8 cellular contexts compared by ENCODE assay signal in the genomic region with DNA sequence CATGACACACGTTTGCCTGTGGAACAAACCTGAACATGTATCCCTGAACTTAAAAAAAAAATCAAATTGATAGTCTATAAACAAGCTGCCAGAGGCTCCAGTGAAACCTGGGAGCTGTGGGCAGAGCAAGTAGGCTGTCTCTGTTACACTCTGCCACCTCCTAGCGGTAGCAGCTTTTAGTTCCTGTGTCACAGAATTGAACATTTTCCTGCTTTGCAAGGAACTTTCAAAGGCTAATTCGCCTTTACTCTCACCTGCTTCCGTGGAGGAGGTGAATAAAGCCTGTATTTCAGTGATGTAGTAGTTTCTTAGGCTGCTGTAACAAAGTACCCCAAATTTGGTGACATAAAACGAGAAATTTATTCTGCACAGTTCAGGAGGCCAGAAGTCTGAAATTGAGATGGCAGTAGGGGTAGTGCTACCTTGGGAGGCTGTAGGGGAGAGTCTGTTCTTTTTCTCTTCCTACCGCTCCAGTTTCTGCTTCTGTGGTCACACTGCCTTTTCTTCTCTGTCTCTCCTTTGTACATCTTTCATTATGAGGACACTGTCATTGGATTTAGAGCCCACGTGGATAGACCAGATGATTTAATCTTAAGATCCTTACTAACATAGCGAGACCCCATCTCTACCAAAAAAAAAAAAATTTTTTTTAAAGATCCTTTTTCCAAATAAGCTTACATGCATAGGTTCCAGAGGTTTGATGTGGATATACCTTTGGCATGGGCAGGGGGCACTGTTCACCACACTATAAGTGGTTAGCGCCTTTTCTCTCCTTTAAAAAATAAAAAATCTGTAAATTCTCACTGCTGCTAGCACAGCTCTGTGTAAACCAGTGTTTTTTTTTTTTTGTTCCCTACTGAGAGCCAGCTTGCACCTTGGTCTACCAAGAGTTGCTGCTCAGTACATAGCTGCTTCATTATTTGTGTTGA. TPM values are rescaled to one million over a fixed set of nuclear protein-coding genes. Genes with fewer than 3 reads are reported as not detected.
DNase-seq lines count a peak whose midpoint lies in the region; ATAC-seq and TF ChIP-seq lines count a peak whose summit lies in the region.

No MANE protein-coding gene starts in this region.

- H3K9me3 ChIP-seq in BE2C: no peaks in the 10 kb centered on the region
- no peaks in the 10 kb centered on the region for H3K9me3 ChIP-seq in hepatocyte (ENCODE audit: low read depth)
- H3K9me3 ChIP-seq in heart left ventricle: no peaks in the 10 kb centered on the region

- TF ChIP-seq CTCF in BE2C (IDR thresholded peaks at IDR 0.05; ENCODE audit: low read depth, low read length): peak; percentile 79
- peak; percentile 24 for TF ChIP-seq CTCF in GM20000 (IDR thresholded peaks at IDR 0.05; ENCODE audit: extremely low read depth, missing control alignments)
- TF ChIP-seq CTCF in hepatocyte (IDR thresholded peaks at IDR 0.05; ENCODE audit: poor library complexity): peak; percentile 48
- no peak for TF ChIP-seq CTCF in heart left ventricle (IDR thresholded peaks at IDR 0.05)

- H2AFZ ChIP-seq in hepatocyte: no peak overlapping the region

- no peaks in the 10 kb centered on the region for H3K27me3 ChIP-seq in BE2C
- no peaks in the 10 kb centered on the region for H3K27me3 ChIP-seq in hepatocyte
- H3K27me3 ChIP-seq in heart left ventricle: no peaks in the 10 kb centered on the region

- no peaks in the 10 kb centered on the region for H4K20me1 ChIP-seq in hepatocyte (ENCODE audit: insufficient read depth, poor library complexity, severe bottlenecking)

- DNase-seq in BE2C (peak; percentile 64), GM20000 (ENCODE audit: low spot score) (no peak), RPMI7951 (ENCODE audit: low read depth) (peak; percentile 15), hepatocyte (ENCODE audit: low spot score) (peak; percentile 58), NCI-H2107 (lab: John Stamatoyannopoulos, UW) (no peak), heart left ventricle (no peak)

- no peaks in the 10 kb centered on the region for H3K9me2 ChIP-seq in hepatocyte (replicated peaks; ENCODE audit: insufficient read depth)

- ATAC-seq in GM18873 (IDR thresholded peaks at IDR 0.05; ENCODE audit: low FRiP score, unreplicated experiment): no peak
- no peak for ATAC-seq in heart left ventricle
- ATAC-seq in HG03571 (IDR thresholded peaks at IDR 0.05; ENCODE audit: unreplicated experiment): no peak

- no peak overlapping the region for H3K4me2 ChIP-seq in hepatocyte

- H3K4me1 ChIP-seq in BE2C (no peaks in the 10 kb centered on the region), hepatocyte (ENCODE audit: insufficient read depth) (no peaks in the 10 kb centered on the region), heart left ventricle (peaks cover 0 to 25% (median 8%) of the 10 kb centered on the region in 12 donors)

- H3K27ac ChIP-seq in hepatocyte (no peak overlapping the region), heart left ventricle (no peak overlapping the region)

- no peak for TF ChIP-seq POLR2A in heart left ventricle (IDR thresholded peaks at IDR 0.05)

- WGBS in hepatocyte (ENCODE audit: low lambda C conversion rate, missing lambda C conversion rate): 64% methylated on average over 9 of the region's 9 CpGs
- 79 to 81% (median 80%) methylated on average over 9 of the region's 9 CpGs for WGBS in heart left ventricle, 4 donors

- H3K36me3 ChIP-seq in BE2C (peaks cover 9% of the 10 kb centered on the region), hepatocyte (replicated peaks; ENCODE audit: insufficient read depth, low read depth) (no peaks in the 10 kb centered on the region), heart left ventricle (peaks cover 0 to 50% (median 35%) of the 10 kb centered on the region in 9 donors)

- H3K79me2 ChIP-seq in hepatocyte: peaks cover 20% of the 10 kb centered on the region

- intact Hi-C loops in heart left ventricle (cut with DNase I): loop anchor here in 3 of 10 donors (10.0 kb wide), 2 partner anchors 114 to 204 kb away; a partner anchor contains a TSS

- H3K4me3 ChIP-seq in BE2C (ENCODE audit: low read depth, low read length) (no peak overlapping the region), hepatocyte (no peak overlapping the region), heart left ventricle (no peak overlapping the region)

RNA-seq across cellular contexts. Expression of a gene that starts 25.3 kb away (rescaled TPM):
- 66.1 TPM for polyA plus RNA-seq in BE2C (2012; ENCODE audit: insufficient read depth, insufficient read length, low read depth)
- 50.5 and 58.1 TPM in 2 replicates for total RNA-seq in RPMI7951 (2014; rRNA removed; shearing (Covaris generic))
- total RNA-seq in hepatocyte (26.7 and 40.3 TPM in 2 replicates), heart left ventricle (10 to 100 TPM in 8 of 9 donors, 1 to 10 TPM in 1; 6.8 to 24.9 (median 19.7) TPM)
- polyA plus RNA-seq in hepatocyte (37.0 and 49.3 TPM in 2 replicates), heart left ventricle (10 to 100 TPM in 1 of 2 donors, 1 to 10 TPM in 1; 6.1 to 20.2 TPM)

Comparison
In these comparisons a context has a peak if more than half of its experiments do, and no peak if none do; other contexts are left out.
1. DNase-seq: peak in BE2C (single experiment), RPMI7951 (single experiment) and hepatocyte (single experiment); none in GM20000 (single experiment), NCI-H2107 (single experiment) and heart left ventricle (0 of 5).
2. CTCF ChIP-seq: peak in BE2C (single experiment), GM20000 (single experiment) and hepatocyte (single experiment); none in heart left ventricle (0 of 12).